In the genomic region with DNA sequence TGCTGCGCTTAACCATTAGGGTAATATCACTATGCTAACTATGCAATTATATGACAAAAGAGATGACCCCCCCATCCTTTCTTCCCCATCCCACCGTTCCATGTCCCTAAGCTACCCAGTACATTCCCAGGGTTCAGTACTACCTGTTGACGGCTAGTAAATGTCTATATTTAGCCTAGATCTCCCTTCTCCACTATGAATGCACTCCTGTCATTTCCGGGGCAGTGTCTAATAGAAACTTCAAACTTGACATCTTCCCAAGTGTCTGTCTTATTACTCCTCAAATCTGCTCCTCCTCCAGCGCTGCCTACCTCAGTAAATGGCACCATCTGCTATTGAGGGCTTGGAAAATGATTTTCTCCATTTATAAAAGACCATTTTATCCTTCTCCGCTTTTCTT, we compare ENCODE assay signal across 35 cellular contexts.
"Had no signal": no experiment of that assay in that cellular context is flagged by ENCODE, and none has a peak within 500 bp of the region (broad histone marks: within the 10 kb centered on the region; RNA-seq: fewer than 3 reads in every experiment).

No MANE protein-coding gene starts in this region.

- H3K27ac ChIP-seq: KMS-11 had no signal

- H3K4me3 ChIP-seq: MG63 had no signal

- H3K9me3 ChIP-seq: MG63 had no signal

- H3K36me3 ChIP-seq: MG63 had no signal

- DNase-seq: Karpas-422, Kasumi-1, KBM-7, KG1, MG63, MM.1S, MV-4-11, NCI-H1048, NCI-H1092, NCI-H1092 treated with DMSO at 0.1 percent for 48 hours, NCI-H1105, NCI-H1105 treated with DMSO at 0.1 percent for 48 hours, NCI-H1417, NCI-H1417 treated with DMSO at 0.1 percent for 48 hours, NCI-H1436, NCI-H1436 treated with DMSO at 0.1 percent for 48 hours, NCI-H146, NCI-H1694, NCI-H1694 treated with DMSO at 0.1 percent for 48 hours, NCI-H187, NCI-H187 treated with DMSO at 0.1 percent for 48 hours, NCI-H1930, NCI-H2029, NCI-H2029 treated with DMSO at 0.1 percent for 48 hours, NCI-H2081, NCI-H2081 treated with DMSO at 0.1 percent for 48 hours, NCI-H2107, NCI-H2171, NCI-H2171 treated with DMSO at 0.1 percent for 48 hours, NCI-H2227 treated with DMSO at 0.1 percent for 48 hours, NCI-H226, NCI-H345, NCI-H446, NCI-H446 treated with DMSO at 0.1 percent for 48 hours had no signal

- H3K27me3 ChIP-seq: MG63 had no signal

- H3K4me2 ChIP-seq: KMS-11 had no signal

- H3K9ac ChIP-seq: KMS-11 had no signal
